Comparison of ENCODE assay signal across 25 cellular contexts in genomic region chr15:58622877-58623276, GRCh38.
"Had no signal": no experiment of that assay in that cellular context is flagged by ENCODE, and none has a peak within 500 bp of the region (broad histone marks: within the 10 kb centered on the region; RNA-seq: fewer than 3 reads in every experiment).

No MANE protein-coding gene starts in this region.

- H3K27ac ChIP-seq: breast epithelium, KMS-11, Peyer's patch, RWPE1, SJSA1, VCaP had no signal

- H3K4me3 Mint-ChIP-seq: activated CD4-positive, alpha-beta memory T cell treated with anti-CD3 and anti-CD28 coated beads for 36 hours; activated CD4-positive, alpha-beta T cell treated with anti-CD3 and anti-CD28 coated beads, Interleukin-2, amount 10 ng/mL, durations not matched to agents 7 days and 5 days; activated naive CD4-positive, alpha-beta T cell treated with anti-CD3 and anti-CD28 coated beads, Interleukin-2, amount 50 U/mL, for 24 hours; activated T-helper 1 cell treated with anti-CD3 and anti-CD28 coated beads, Interleukin-12 subunit alpha, Interleukin-12 subunit beta, Interleukin-2, Interleukin-4 antibody, amounts not matched to agents 30 ng/mL and 10 ng/mL and 1 ng/mL, durations not matched to agents 14 hours and 24 hours and 36 hours had no signal

- H3K27me3 Mint-ChIP-seq: activated CD4-positive, alpha-beta memory T cell treated with anti-CD3 and anti-CD28 coated beads for 36 hours; activated CD4-positive, alpha-beta T cell treated with anti-CD3 and anti-CD28 coated beads, Interleukin-2, amount 10 ng/mL, durations not matched to agents 7 days and 5 days; activated naive CD4-positive, alpha-beta T cell treated with anti-CD3 and anti-CD28 coated beads, Interleukin-2, amount 50 U/mL, for 24 hours had no signal

- H3K27ac Mint-ChIP-seq: activated CD4-positive, alpha-beta memory T cell treated with anti-CD3 and anti-CD28 coated beads for 36 hours; activated naive CD4-positive, alpha-beta T cell treated with anti-CD3 and anti-CD28 coated beads, Interleukin-2, amount 50 U/mL, for 24 hours; activated T-helper 1 cell treated with anti-CD3 and anti-CD28 coated beads, Interleukin-12 subunit alpha, Interleukin-12 subunit beta, Interleukin-2, Interleukin-4 antibody, amounts not matched to agents 30 ng/mL and 10 ng/mL and 1 ng/mL, durations not matched to agents 14 hours and 24 hours and 36 hours had no signal

- DNase-seq: activated CD4-positive, alpha-beta memory T cell treated with anti-CD3 and anti-CD28 coated beads for 36 hours; activated CD4-positive, alpha-beta T cell treated with anti-CD3 and anti-CD28 coated beads, Interleukin-2, amount 10 ng/mL, durations not matched to agents 7 days and 5 days; activated CD4-positive, CD25-positive, alpha-beta regulatory T cell; activated CD8-positive, alpha-beta memory T cell treated with anti-CD3 and anti-CD28 coated beads, Interleukin-2, amount 50 U/mL, for 4 hours; activated effector memory CD4-positive, alpha-beta T cell treated with Interleukin-2 at 50 U/mL for 16 hours; activated naive CD4-positive, alpha-beta T cell; aorta; caudate nucleus; NCI-H1092; NCI-H1417; NCI-H1930; NCI-H2171; NCI-H2227 treated with DMSO at 0.1 percent for 48 hours; NCI-H526 treated with DMSO at 0.1 percent for 48 hours; NK-92 treated with Interleukin-12 subunit alpha and Interleukin-12 subunit beta, amount 100 ng/mL, for 24 hours; OCI-M1; Peyer's patch; SHP77 had no signal
